ENCODE assay signal across 8 cellular contexts in the genomic region with DNA sequence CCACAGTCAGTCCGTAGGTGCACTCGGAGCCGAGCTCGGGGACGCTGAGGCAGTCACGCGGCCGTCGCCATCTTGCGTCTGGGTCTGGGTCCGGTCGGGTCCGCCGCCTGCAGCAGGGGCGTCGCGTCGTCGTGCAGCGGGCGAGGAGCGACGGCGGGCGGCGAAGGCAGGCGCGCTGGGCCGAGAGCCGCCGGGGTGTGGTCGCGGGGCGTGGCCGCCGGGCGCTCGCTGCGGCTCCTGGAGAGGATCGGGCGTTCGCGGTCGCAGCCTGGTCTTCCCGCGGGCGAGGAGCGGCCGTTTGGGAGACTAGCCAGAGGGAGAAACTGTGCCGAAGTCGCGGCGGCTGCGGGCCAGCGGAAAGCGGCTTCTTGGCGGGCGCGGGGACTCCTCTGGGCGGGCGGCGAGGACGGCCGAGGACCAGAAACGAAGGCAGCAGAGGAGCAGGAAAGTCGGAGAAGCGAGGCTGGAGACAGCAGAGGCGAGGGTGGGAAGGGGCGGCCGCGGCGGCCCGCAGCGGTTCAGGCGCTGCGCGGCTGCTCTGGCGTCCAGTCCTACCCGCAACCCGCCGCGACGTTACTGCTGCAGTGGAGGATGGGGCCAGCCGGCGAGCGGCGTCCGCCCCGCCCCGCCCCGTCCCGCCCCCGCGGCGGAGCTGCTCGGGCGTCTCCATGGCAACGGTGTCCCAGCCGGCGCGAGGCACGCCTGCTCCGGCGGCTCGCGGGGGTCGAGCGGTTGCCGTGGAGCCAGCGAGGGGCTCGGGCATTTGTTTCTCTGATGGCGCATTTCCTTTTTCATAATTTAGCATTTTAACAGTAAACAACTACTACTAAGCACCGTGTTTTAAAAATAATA. TPM values are rescaled to one million over a fixed set of nuclear protein-coding genes. Genes with fewer than 3 reads are reported as not detected.
DNase-seq lines count a peak whose midpoint lies in the region; ATAC-seq lines count a peak whose summit lies in the region.

PNMA1 (minus strand) TSS at position 581 of the 852 bp plus-strand sequence. CDS start 745 bp downstream, outside the sequence.

- peaks cover 0 to 30% (median 0%) of the 10 kb centered on the region in 3 experiments for H3K36me3 ChIP-seq in naive thymus-derived CD4-positive, alpha-beta T cell (ENCODE audit: control insufficient read depth in 2 of 3, insufficient read depth in 3 of 3, low read length in 3 of 3)

- intact Hi-C loops in naive thymus-derived CD4-positive, alpha-beta T cell (cut with micrococcal nuclease): loop anchor here (1.0 to 10.0 kb wide), 15 partner anchors 45 to 659 kb away; partner anchors contain the start of genes RIOX1 (in 2 of the 2), ACOT2 (in 1 of the 2), ALDH6A1 (in 1 of the 2) and COQ6 (in 1 of the 2)

- H3K27me3 Mint-ChIP-seq in naive thymus-derived CD4-positive, alpha-beta T cell: no peaks in the 10 kb centered on the region
- no peaks in the 10 kb centered on the region for H3K27me3 Mint-ChIP-seq in stimulated activated memory B cell treated with anti-CD40 and anti-IgM and Interleukin-4, amounts not matched to agents 10 μg/mL and 1 μg/mL and 100 μg/mL, for 72 hours

- H3K4me3 Mint-ChIP-seq in naive thymus-derived CD4-positive, alpha-beta T cell: peak within 1 kb of the TSS; percentile 91 to 100 (median 97)
- peak within 1 kb of the TSS; percentile 94 for H3K4me3 Mint-ChIP-seq in stimulated activated memory B cell treated with anti-CD40 and anti-IgM and Interleukin-4, amounts not matched to agents 10 μg/mL and 1 μg/mL and 100 μg/mL, for 72 hours

- no peaks in the 10 kb centered on the region for H3K9me3 Mint-ChIP-seq in naive thymus-derived CD4-positive, alpha-beta T cell
- no peaks in the 10 kb centered on the region for H3K9me3 Mint-ChIP-seq in stimulated activated memory B cell treated with anti-CD40 and anti-IgM and Interleukin-4, amounts not matched to agents 10 μg/mL and 1 μg/mL and 100 μg/mL, for 72 hours

- peak within 1 kb of the TSS; percentile 92 for H3K4me3 ChIP-seq in naive thymus-derived CD4-positive, alpha-beta T cell (ENCODE audit: low read length)

- CTCF ChIA-PET in naive thymus-derived CD4-positive, alpha-beta T cell (lab: Charles Lee): no interaction called here

- DNase-seq in DMS53 treated with DMSO at 0.1 percent for 48 hours (lab: John Stamatoyannopoulos, UW; ENCODE audit: unreplicated experiment) (peak; percentile 51), Kasumi-1 (lab: John Stamatoyannopoulos, UW) (peak; percentile 75 to 76), RPMI7951 (ENCODE audit: low read depth) (peak; percentile 83), fibroblast of gingiva (ENCODE audit: low read depth) (peak; percentile 79)
- peak; percentile 69 to 82 for DNase-seq in activated T-helper 1 cell treated with anti-CD3 and anti-CD28 coated beads, Interleukin-2, amount 50 U/mL, for 16 hours (ENCODE audit: low read depth in 1 of 2, low spot score in 1 of 2)
- DNase-seq in naive thymus-derived CD4-positive, alpha-beta T cell: peak; percentile 76 to 90 (median 83)

- H3K9me3 ChIP-seq in naive thymus-derived CD4-positive, alpha-beta T cell (ENCODE audit: control insufficient read depth in 2 of 3, low read length in 3 of 3): no peaks in the 10 kb centered on the region

- peak; percentile 58 for ATAC-seq in GM21825 (IDR thresholded peaks at IDR 0.05; ENCODE audit: unreplicated experiment)
- ATAC-seq in naive thymus-derived CD4-positive, alpha-beta T cell: peak; percentile 91
- peak; percentile 91 for ATAC-seq in stimulated activated memory B cell treated with anti-CD40 and anti-IgM and Interleukin-4, amounts not matched to agents 10 μg/mL and 1 μg/mL and 100 μg/mL, for 72 hours

- H3K4me1 ChIP-seq in naive thymus-derived CD4-positive, alpha-beta T cell (ENCODE audit: control insufficient read depth in 2 of 2, insufficient read depth in 2 of 2, low read length in 2 of 2): peaks cover 3 to 4% of the 10 kb centered on the region in 2 donors

- H3K27ac ChIP-seq in naive thymus-derived CD4-positive, alpha-beta T cell (ENCODE audit: low read depth, low read length): peak within 1 kb of the TSS; percentile 83

- H3K36me3 Mint-ChIP-seq in naive thymus-derived CD4-positive, alpha-beta T cell: peaks cover 0 to 19% (median 6%) of the 10 kb centered on the region in 5 donors
- peaks cover 42% of the 10 kb centered on the region for H3K36me3 Mint-ChIP-seq in stimulated activated memory B cell treated with anti-CD40 and anti-IgM and Interleukin-4, amounts not matched to agents 10 μg/mL and 1 μg/mL and 100 μg/mL, for 72 hours

- H3K27me3 ChIP-seq in naive thymus-derived CD4-positive, alpha-beta T cell (ENCODE audit: control insufficient read depth in 2 of 2, insufficient read depth in 2 of 2, low read length in 2 of 2): no peaks in the 10 kb centered on the region

- POLR2A ChIA-PET in naive thymus-derived CD4-positive, alpha-beta T cell (lab: Charles Lee): interaction anchor here (0.9 to 4.7 kb wide), 6 partner anchors 27 to 137 kb away, joined by 3 to 22 read pairs (median 4); partner anchors contain the start of genes ACOT6 and PTGR2

- peak within 1 kb of the TSS; percentile 93 to 99 (median 96) for H3K27ac Mint-ChIP-seq in naive thymus-derived CD4-positive, alpha-beta T cell
- H3K27ac Mint-ChIP-seq in stimulated activated memory B cell treated with anti-CD40 and anti-IgM and Interleukin-4, amounts not matched to agents 10 μg/mL and 1 μg/mL and 100 μg/mL, for 72 hours: peak within 1 kb of the TSS; percentile 91

- H3K4me1 Mint-ChIP-seq in naive thymus-derived CD4-positive, alpha-beta T cell: peaks cover 22 to 40% (median 26%) of the 10 kb centered on the region in 7 donors
- peaks cover 27% of the 10 kb centered on the region for H3K4me1 Mint-ChIP-seq in stimulated activated memory B cell treated with anti-CD40 and anti-IgM and Interleukin-4, amounts not matched to agents 10 μg/mL and 1 μg/mL and 100 μg/mL, for 72 hours

RNA-seq across cellular contexts. Expression of gene PNMA1, which starts in this region (rescaled TPM):
- 20.4 and 26.6 TPM in 2 replicates for total RNA-seq in RPMI7951 (2014; rRNA removed; shearing (Covaris generic))
- 10 to 100 TPM; 21.6 to 40.4 (median 37.1) TPM for total RNA-seq in naive thymus-derived CD4-positive, alpha-beta T cell
- 10 to 100 TPM; 43.5 to 44.0 TPM for polyA plus RNA-seq in naive thymus-derived CD4-positive, alpha-beta T cell

Comparison
In these comparisons a context has a peak if more than half of its experiments do, and no peak if none do; other contexts are left out.
1. Peak in every context shown above with its lines: DNase-seq, ATAC-seq, H3K4me3 ChIP-seq and H3K27ac ChIP-seq.